ENCODE assay signal across 18 cellular contexts in genomic region chr15:96349933-96350292, GRCh38. TPM values are rescaled to one million over a fixed set of nuclear protein-coding genes. Genes with fewer than 3 reads are reported as not detected.
DNase-seq lines count a peak whose midpoint lies in the region; ATAC-seq and TF ChIP-seq lines count a peak whose summit lies in the region.
"Had no signal": no experiment of that assay in that cellular context is flagged by ENCODE, and none has a peak within 500 bp of the region (broad histone marks: within the 10 kb centered on the region; RNA-seq: fewer than 3 reads in every experiment).

No MANE protein-coding gene starts in this region.

- H3K4me3 Mint-ChIP-seq in WTC11 = no peak overlapping the region
- H3K4me3 Mint-ChIP-seq: activated naive CD8-positive, alpha-beta T cell treated with anti-CD3 and anti-CD28 coated beads, Interleukin-2, amount 10 ng/mL, durations not matched to agents 7 days and 5 days; activated T-cell treated with anti-CD3 and anti-CD28 coated beads, Interleukin-2, amount 50 U/mL, for 4 hours; CD4-positive, alpha-beta T cell; central memory CD8-positive, alpha-beta T cell had no signal

- H3K4me3 ChIP-seq in heart right ventricle (peak overlapping the region in 1 of 10 donors; percentile 9), fibroblast of lung (replicated peaks in 1 of 4; ENCODE audit: control extremely low read depth in 1 of 4, insufficient read depth in 1 of 4, low read depth in 3 of 4, low read length in 4 of 4) (no peak overlapping the region), ovary (peak overlapping the region; percentile 3), upper lobe of right lung (no peak overlapping the region)
- H3K4me3 ChIP-seq: A549 had no signal

- no peaks in the 10 kb centered on the region; the same call in 1 of the 2 replicates for H3K27me3 Mint-ChIP-seq in WTC11 (ENCODE audit: low read depth)

- no peak for TF ChIP-seq EP300 in ovary (IDR thresholded peaks at IDR 0.05)

- H3K27ac Mint-ChIP-seq in WTC11 = no peak overlapping the region
- H3K27ac Mint-ChIP-seq: activated naive CD8-positive, alpha-beta T cell treated with anti-CD3 and anti-CD28 coated beads, Interleukin-2, amount 10 ng/mL, durations not matched to agents 7 days and 5 days; CD4-positive, alpha-beta T cell had no signal

- TF ChIP-seq CTCF in heart right ventricle (IDR thresholded peaks at IDR 0.05) = no peak
- TF ChIP-seq CTCF in fibroblast of lung (conservative IDR thresholded peaks at IDR 0.05 in 1 of 2, IDR thresholded peaks at IDR 0.05 in 1 of 2; ENCODE audit: low read depth in 1 of 2, low read length in 2 of 2) = no peak
- TF ChIP-seq CTCF in ovary (IDR thresholded peaks at IDR 0.05) = no peak
- no peak for TF ChIP-seq CTCF in upper lobe of right lung (IDR thresholded peaks at IDR 0.05)
- no peak for TF ChIP-seq CTCF in WTC11 (IDR thresholded peaks at IDR 0.05)

- H3K36me3 ChIP-seq in heart right ventricle (no peaks in the 10 kb centered on the region), fibroblast of lung (ENCODE audit: control insufficient read depth, insufficient read depth, low read length) (peaks cover 9% of the 10 kb centered on the region), ovary (no peaks in the 10 kb centered on the region), upper lobe of right lung (no peaks in the 10 kb centered on the region)

- H3K4me2 ChIP-seq in fibroblast of lung (ENCODE audit: extremely low read depth, insufficient read depth, low read length) = peak overlapping the region; percentile 11
- H3K4me2 ChIP-seq: A549 had no signal

- intact Hi-C loops in heart right ventricle (cut with DNase I) (loop anchor here (5.0 to 10.0 kb wide), 13 partner anchors 65 to 1685 kb away; no protein-coding TSS in a partner anchor), Right ventricle myocardium inferior (cut with DNase I) (no loop called here), ovary (cut with DNase I) (loop anchor here in 3 of 4 donors (5.0 to 10.0 kb wide), 3 partner anchors 475 to 1985 kb away; no protein-coding TSS in a partner anchor), upper lobe of right lung (cut with DNase I) (loop anchor here (10.0 kb wide), 1 partner anchor 1095 kb away; no protein-coding TSS in a partner anchor)

- H3K9me3 ChIP-seq in heart right ventricle = no peaks in the 10 kb centered on the region
- H3K9me3 ChIP-seq in fibroblast of lung (ENCODE audit: control insufficient read depth, insufficient read depth, low read depth, low read length) = no peaks in the 10 kb centered on the region
- H3K9me3 ChIP-seq in ovary = no peaks in the 10 kb centered on the region
- no peaks in the 10 kb centered on the region for H3K9me3 ChIP-seq in upper lobe of right lung
- H3K9me3 ChIP-seq: A549 had no signal

- H3K4me1 ChIP-seq in heart right ventricle (peaks cover 0 to 83% (median 40%) of the 10 kb centered on the region in 9 donors), fibroblast of lung (ENCODE audit: control insufficient read depth, extremely low read depth, insufficient read depth, low read length) (peaks cover 13% of the 10 kb centered on the region), ovary (ENCODE audit: insufficient read depth) (peaks cover 15% of the 10 kb centered on the region), upper lobe of right lung (peaks cover 2% of the 10 kb centered on the region)

- H2AFZ ChIP-seq in fibroblast of lung (ENCODE audit: low read length) = no peak overlapping the region

- CTCF ChIA-PET in WTC11 (lab: Charles Lee) = interaction anchor here (0.9 kb wide), 1 partner anchor 23 kb away, joined by 4 read pairs; no protein-coding TSS in a partner anchor

- no peak for TF ChIP-seq POLR2A in ovary (IDR thresholded peaks at IDR 0.05)

- no peak overlapping the region for H3K9ac ChIP-seq in fibroblast of lung (ENCODE audit: insufficient read depth, low read length)

- POLR2A ChIA-PET in WTC11 (lab: Charles Lee) = no interaction called here

- H3K27me3 ChIP-seq in heart right ventricle = peaks cover 4 to 100% (median 83%) of the 10 kb centered on the region in 7 donors
- no peaks in the 10 kb centered on the region for H3K27me3 ChIP-seq in fibroblast of lung (ENCODE audit: control insufficient read depth, insufficient read depth, low read length)
- no peaks in the 10 kb centered on the region for H3K27me3 ChIP-seq in ovary
- H3K27me3 ChIP-seq in upper lobe of right lung = peaks cover 23% of the 10 kb centered on the region

- DNase-seq in heart right ventricle (no peak), Right ventricle myocardium inferior (ENCODE audit: missing footprints) (no peak), fibroblast of lung (ENCODE audit: low read depth in 2 of 2) (peak in 1 of 2 donors; percentile 16), ovary (no peak), upper lobe of right lung (no peak), superior temporal gyrus (ENCODE audit: extremely low spot score) (no peak), WTC11 (ENCODE audit: low spot score) (no peak)
- DNase-seq: activated CD4-positive, alpha-beta T cell treated with anti-CD3 and anti-CD28 coated beads, Interleukin-2, amount 50 U/mL, for 1 hour; activated naive CD8-positive, alpha-beta T cell treated with anti-CD3 and anti-CD28 coated beads, Interleukin-2, amount 10 ng/mL, durations not matched to agents 7 days and 5 days; activated T-cell treated with anti-CD3 and anti-CD28 coated beads, Interleukin-2, amount 50 U/mL, for 4 hours; CD4-positive, alpha-beta T cell; GOT3; NCI-H187; NCI-H510A; stimulated activated CD4-positive, alpha-beta T cell treated with anti-CD3 and anti-CD28 coated beads, Interleukin-1b, Interleukin-23, amount 100 ng/mL, for 48 hours had no signal

- 6 to 22% methylated on average over 1 of the region's 1 CpG for WGBS in heart right ventricle, 2 donors
- WGBS in ovary, 3 donors = 0 to 2% (median 0%) methylated on average over 1 of the region's 1 CpG

- peaks cover 74% of the 10 kb centered on the region for H3K4me1 Mint-ChIP-seq in WTC11

- ATAC-seq in heart right ventricle (no peak), Right ventricle myocardium inferior (no peak), upper lobe of right lung (no peak), GM21381 (IDR thresholded peaks at IDR 0.05; ENCODE audit: unreplicated experiment) (no peak), WTC11 (no peak)
- ATAC-seq: A549; activated T-cell treated with anti-CD3 and anti-CD28 coated beads, Interleukin-2, amount 50 U/mL, for 4 hours had no signal

- peak overlapping the region in 6 of 10 donors; percentile 13 to 89 (median 50) for H3K27ac ChIP-seq in heart right ventricle
- peak overlapping the region; percentile 15 for H3K27ac ChIP-seq in fibroblast of lung (ENCODE audit: insufficient read depth, low read length)
- H3K27ac ChIP-seq in ovary = peak overlapping the region; percentile 98 to 99
- peak overlapping the region; percentile 53 for H3K27ac ChIP-seq in upper lobe of right lung
- H3K27ac ChIP-seq: A549 had no signal

- H3K9me3 Mint-ChIP-seq in WTC11 = no peaks in the 10 kb centered on the region
- H3K9me3 Mint-ChIP-seq: activated T-cell treated with anti-CD3 and anti-CD28 coated beads, Interleukin-2, amount 50 U/mL, for 4 hours; CD4-positive, alpha-beta T cell; central memory CD8-positive, alpha-beta T cell had no signal

- H4K20me1 ChIP-seq in fibroblast of lung (ENCODE audit: control insufficient read depth, extremely low read depth, insufficient read depth, low read length) = no peaks in the 10 kb centered on the region

- H3K36me3 Mint-ChIP-seq in WTC11 = no peaks in the 10 kb centered on the region
- H3K36me3 Mint-ChIP-seq: activated naive CD8-positive, alpha-beta T cell treated with anti-CD3 and anti-CD28 coated beads, Interleukin-2, amount 10 ng/mL, durations not matched to agents 7 days and 5 days had no signal

- H3K79me2 ChIP-seq in fibroblast of lung (ENCODE audit: control insufficient read depth, insufficient read depth, low read length) = peaks cover 97% of the 10 kb centered on the region

TF ChIP-seq in WTC11, 78 proteins besides CTCF, POLR2A, EP300 and RAD21 (continues in another document):
- TF ChIP-seq MXD4 (CRISPR knock-in tag; IDR thresholded peaks at IDR 0.05; ENCODE audit: borderline replicate concordance) (no peak), ZNF121 (CRISPR knock-in tag; IDR thresholded peaks at IDR 0.05) (no peak), ZNF263 (CRISPR knock-in tag; IDR thresholded peaks at IDR 0.05; ENCODE audit: low read depth) (no peak), PRDM15 (CRISPR knock-in tag; IDR thresholded peaks at IDR 0.05) (no peak)

RNA-seq across cellular contexts. Expression of gene NR2F2, which starts 19.4 kb away (rescaled TPM):
- total RNA-seq in heart right ventricle (10 to 100 TPM in 8 of 10 donors, 1 to 10 TPM in 2; 8.2 to 31.7 (median 14.3) TPM), Right ventricle myocardium inferior (14.2 TPM), fibroblast of lung (9.2 and 15.7 TPM in 2 replicates), ovary (100 to 1,000 TPM in 6 of 7 donors, 10 to 100 TPM in 1; 68.6 to 424 (median 343) TPM), upper lobe of right lung (88.1 TPM), WTC11 (2021) (0.27 to 0.57 TPM (median 0.55 TPM) in 3 replicates)
- polyA plus RNA-seq in heart right ventricle (10 to 100 TPM; 21.1 to 22.9 TPM), fibroblast of lung (66.5 and 130 TPM in 2 replicates), ovary (100 to 1,000 TPM; 230 to 392 TPM)
- 124 and 286 TPM in 2 replicates for polyA plus RNA-seq in fibroblast of lung (2012)
- polyA minus RNA-seq in fibroblast of lung (ENCODE audit: low replicate concordance) = 78.0 and 158 TPM in 2 replicates
- total RNA-seq: activated naive CD8-positive, alpha-beta T cell treated with anti-CD3 and anti-CD28 coated beads, Interleukin-2, amount 10 ng/mL, durations not matched to agents 7 days and 5 days; CD4-positive, alpha-beta T cell had no signal

Comparison
In these comparisons a context has a peak if more than half of its experiments do, and no peak if none do; other contexts are left out.
1. H3K27ac ChIP-seq: peak in every context shown above with its lines; median percentile 98 in ovary; 53 in upper lobe of right lung; 50 in heart right ventricle; 15 in fibroblast of lung.